Comparison of ENCODE assay signal across 1 cellular context in the genomic region with DNA sequence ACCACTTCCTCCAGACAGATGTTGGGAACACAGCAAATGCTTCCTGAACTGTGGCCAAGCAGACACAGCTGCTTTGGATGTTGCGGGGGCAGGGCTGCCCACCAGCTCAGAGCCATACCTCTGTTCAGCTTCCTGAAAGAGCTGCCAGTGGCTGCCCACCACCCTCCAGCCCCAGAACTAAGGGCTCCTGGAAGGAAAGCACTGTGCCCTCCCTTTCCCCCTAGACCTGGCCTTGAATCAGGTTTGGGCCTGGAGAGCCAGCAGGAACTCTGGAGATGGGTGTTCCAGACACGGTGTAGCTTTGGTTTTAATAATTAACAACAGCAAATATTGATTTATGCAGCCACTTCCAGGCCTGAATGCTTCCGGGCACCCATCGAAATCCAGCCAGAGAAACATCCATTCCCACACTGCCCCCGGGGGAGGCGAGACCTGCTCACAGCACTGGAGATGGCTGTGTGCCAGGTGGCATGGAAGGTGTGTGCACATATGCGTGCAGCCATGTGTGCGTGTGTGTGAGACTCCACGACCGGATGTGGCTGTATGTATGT.
TF ChIP-seq lines count a peak whose summit lies in the region.

No MANE protein-coding gene starts in this region.

TF ChIP-seq in HepG2, 621 proteins besides CTCF, POLR2A, EP300 and RAD21 (continued from another document and continues in another):
- TF ChIP-seq, protein P1, sequence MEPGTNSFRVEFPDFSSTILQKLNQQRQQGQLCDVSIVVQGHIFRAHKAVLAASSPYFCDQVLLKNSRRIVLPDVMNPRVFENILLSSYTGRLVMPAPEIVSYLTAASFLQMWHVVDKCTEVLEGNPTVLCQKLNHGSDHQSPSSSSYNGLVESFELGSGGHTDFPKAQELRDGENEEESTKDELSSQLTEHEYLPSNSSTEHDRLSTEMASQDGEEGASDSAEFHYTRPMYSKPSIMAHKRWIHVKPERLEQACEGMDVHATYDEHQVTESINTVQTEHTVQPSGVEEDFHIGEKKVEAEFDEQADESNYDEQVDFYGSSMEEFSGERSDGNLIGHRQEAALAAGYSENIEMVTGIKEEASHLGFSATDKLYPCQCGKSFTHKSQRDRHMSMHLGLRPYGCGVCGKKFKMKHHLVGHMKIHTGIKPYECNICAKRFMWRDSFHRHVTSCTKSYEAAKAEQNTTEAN (CRISPR knock-in tag; conservative IDR thresholded peaks at IDR 0.05): peak; percentile 83; the same call in 1 of the 2 replicates
- TF ChIP-seq KLF16 (CRISPR knock-in tag; IDR thresholded peaks at IDR 0.05): peak in 1 of 2 experiments; percentile 74; a peak in 1 of 4 replicates
- peak; percentile 66; the same call in 1 of the 2 replicates for TF ChIP-seq ZNF143 (CRISPR knock-in tag; IDR thresholded peaks at IDR 0.05)
- TF ChIP-seq, protein P2, sequence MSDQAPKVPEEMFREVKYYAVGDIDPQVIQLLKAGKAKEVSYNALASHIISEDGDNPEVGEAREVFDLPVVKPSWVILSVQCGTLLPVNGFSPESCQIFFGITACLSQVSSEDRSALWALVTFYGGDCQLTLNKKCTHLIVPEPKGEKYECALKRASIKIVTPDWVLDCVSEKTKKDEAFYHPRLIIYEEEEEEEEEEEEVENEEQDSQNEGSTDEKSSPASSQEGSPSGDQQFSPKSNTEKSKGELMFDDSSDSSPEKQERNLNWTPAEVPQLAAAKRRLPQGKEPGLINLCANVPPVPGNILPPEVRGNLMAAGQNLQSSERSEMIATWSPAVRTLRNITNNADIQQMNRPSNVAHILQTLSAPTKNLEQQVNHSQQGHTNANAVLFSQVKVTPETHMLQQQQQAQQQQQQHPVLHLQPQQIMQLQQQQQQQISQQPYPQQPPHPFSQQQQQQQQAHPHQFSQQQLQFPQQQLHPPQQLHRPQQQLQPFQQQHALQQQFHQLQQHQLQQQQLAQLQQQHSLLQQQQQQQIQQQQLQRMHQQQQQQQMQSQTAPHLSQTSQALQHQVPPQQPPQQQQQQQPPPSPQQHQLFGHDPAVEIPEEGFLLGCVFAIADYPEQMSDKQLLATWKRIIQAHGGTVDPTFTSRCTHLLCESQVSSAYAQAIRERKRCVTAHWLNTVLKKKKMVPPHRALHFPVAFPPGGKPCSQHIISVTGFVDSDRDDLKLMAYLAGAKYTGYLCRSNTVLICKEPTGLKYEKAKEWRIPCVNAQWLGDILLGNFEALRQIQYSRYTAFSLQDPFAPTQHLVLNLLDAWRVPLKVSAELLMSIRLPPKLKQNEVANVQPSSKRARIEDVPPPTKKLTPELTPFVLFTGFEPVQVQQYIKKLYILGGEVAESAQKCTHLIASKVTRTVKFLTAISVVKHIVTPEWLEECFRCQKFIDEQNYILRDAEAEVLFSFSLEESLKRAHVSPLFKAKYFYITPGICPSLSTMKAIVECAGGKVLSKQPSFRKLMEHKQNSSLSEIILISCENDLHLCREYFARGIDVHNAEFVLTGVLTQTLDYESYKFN (CRISPR knock-in tag; conservative IDR thresholded peaks at IDR 0.05): peak; percentile 92
- no peak for TF ChIP-seq ZSCAN20 (CRISPR knock-in tag; IDR thresholded peaks at IDR 0.05; ENCODE audit: borderline replicate concordance)
- peak; percentile 72; the same call in 1 of the 2 replicates for TF ChIP-seq ZFY (CRISPR knock-in tag; IDR thresholded peaks at IDR 0.05)
- peak; percentile 94 for TF ChIP-seq GATAD2A (CRISPR knock-in tag; IDR thresholded peaks at IDR 0.05)
- peak; percentile 65; the same call in 1 of the 2 replicates for TF ChIP-seq HMG20A (CRISPR knock-in tag; IDR thresholded peaks at IDR 0.05; ENCODE audit: borderline replicate concordance)
- peak; percentile 41; the same call in 1 of the 2 replicates for TF ChIP-seq KDM6A (CRISPR knock-in tag; IDR thresholded peaks at IDR 0.05; ENCODE audit: low read depth)
- TF ChIP-seq XRCC5 (optimal IDR thresholded peaks at IDR 0.05; ENCODE audit: low read length): peak; percentile 46
- TF ChIP-seq ZFX (CRISPR knock-in tag; IDR thresholded peaks at IDR 0.05; ENCODE audit: low read depth): peak; percentile 81
- TF ChIP-seq SOX13 (IDR thresholded peaks at IDR 0.05): no peak
- peak in 1 of 2 experiments; percentile 80; a peak in 2 of 4 replicates for TF ChIP-seq SOX13 (CRISPR knock-in tag; conservative IDR thresholded peaks at IDR 0.05 in 1 of 2, IDR thresholded peaks at IDR 0.05 in 1 of 2)
- TF ChIP-seq FOXA1 (IDR thresholded peaks at IDR 0.05): no peak
- peak; percentile 72 for TF ChIP-seq FOXA1 (CRISPR knock-in tag; IDR thresholded peaks at IDR 0.05)
- peak; percentile 59; the same call in 1 of the 2 replicates for TF ChIP-seq BORCS8-MEF2B (CRISPR knock-in tag; IDR thresholded peaks at IDR 0.05)
- 0 out of 2 replicates have a peak, but pooled peaks have one; percentile 9 for TF ChIP-seq ZNF501 (CRISPR knock-in tag; IDR thresholded peaks at IDR 0.05)
- no peak for TF ChIP-seq TOPORS (CRISPR knock-in tag; IDR thresholded peaks at IDR 0.05)
- 0 out of 2 replicates have a peak, but pooled peaks have one; percentile 53 for TF ChIP-seq ZFP1 (CRISPR knock-in tag; IDR thresholded peaks at IDR 0.05)
- TF ChIP-seq, protein P3, sequence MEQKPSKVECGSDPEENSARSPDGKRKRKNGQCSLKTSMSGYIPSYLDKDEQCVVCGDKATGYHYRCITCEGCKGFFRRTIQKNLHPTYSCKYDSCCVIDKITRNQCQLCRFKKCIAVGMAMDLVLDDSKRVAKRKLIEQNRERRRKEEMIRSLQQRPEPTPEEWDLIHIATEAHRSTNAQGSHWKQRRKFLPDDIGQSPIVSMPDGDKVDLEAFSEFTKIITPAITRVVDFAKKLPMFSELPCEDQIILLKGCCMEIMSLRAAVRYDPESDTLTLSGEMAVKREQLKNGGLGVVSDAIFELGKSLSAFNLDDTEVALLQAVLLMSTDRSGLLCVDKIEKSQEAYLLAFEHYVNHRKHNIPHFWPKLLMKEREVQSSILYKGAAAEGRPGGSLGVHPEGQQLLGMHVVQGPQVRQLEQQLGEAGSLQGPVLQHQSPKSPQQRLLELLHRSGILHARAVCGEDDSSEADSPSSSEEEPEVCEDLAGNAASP (CRISPR knock-in tag; IDR thresholded peaks at IDR 0.05; ENCODE audit: borderline replicate concordance): peak; percentile 65; the same call in 1 of the 2 replicates
- TF ChIP-seq YEATS4 (CRISPR knock-in tag; IDR thresholded peaks at IDR 0.05; ENCODE audit: borderline replicate concordance): no peak; the same call in 1 of the 2 replicates
- peak; percentile 69; the same call in 1 of the 2 replicates for TF ChIP-seq THAP11 (CRISPR knock-in tag; IDR thresholded peaks at IDR 0.05)
- TF ChIP-seq RARA (CRISPR knock-in tag; IDR thresholded peaks at IDR 0.05): peak; percentile 88
- TF ChIP-seq TOE1 (CRISPR knock-in tag; IDR thresholded peaks at IDR 0.05): no peak
- TF ChIP-seq SKI (IDR thresholded peaks at IDR 0.05; ENCODE audit: partially characterized antibody): peak; percentile 81
- TF ChIP-seq PITX1 (CRISPR knock-in tag; IDR thresholded peaks at IDR 0.05): 0 out of 2 replicates have a peak, but pooled peaks have one; percentile 17
- TF ChIP-seq, protein P4, sequence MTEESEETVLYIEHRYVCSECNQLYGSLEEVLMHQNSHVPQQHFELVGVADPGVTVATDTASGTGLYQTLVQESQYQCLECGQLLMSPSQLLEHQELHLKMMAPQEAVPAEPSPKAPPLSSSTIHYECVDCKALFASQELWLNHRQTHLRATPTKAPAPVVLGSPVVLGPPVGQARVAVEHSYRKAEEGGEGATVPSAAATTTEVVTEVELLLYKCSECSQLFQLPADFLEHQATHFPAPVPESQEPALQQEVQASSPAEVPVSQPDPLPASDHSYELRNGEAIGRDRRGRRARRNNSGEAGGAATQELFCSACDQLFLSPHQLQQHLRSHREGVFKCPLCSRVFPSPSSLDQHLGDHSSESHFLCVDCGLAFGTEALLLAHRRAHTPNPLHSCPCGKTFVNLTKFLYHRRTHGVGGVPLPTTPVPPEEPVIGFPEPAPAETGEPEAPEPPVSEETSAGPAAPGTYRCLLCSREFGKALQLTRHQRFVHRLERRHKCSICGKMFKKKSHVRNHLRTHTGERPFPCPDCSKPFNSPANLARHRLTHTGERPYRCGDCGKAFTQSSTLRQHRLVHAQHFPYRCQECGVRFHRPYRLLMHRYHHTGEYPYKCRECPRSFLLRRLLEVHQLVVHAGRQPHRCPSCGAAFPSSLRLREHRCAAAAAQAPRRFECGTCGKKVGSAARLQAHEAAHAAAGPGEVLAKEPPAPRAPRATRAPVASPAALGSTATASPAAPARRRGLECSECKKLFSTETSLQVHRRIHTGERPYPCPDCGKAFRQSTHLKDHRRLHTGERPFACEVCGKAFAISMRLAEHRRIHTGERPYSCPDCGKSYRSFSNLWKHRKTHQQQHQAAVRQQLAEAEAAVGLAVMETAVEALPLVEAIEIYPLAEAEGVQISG (CRISPR knock-in tag; IDR thresholded peaks at IDR 0.05): peak; percentile 56
- TF ChIP-seq, protein P5, sequence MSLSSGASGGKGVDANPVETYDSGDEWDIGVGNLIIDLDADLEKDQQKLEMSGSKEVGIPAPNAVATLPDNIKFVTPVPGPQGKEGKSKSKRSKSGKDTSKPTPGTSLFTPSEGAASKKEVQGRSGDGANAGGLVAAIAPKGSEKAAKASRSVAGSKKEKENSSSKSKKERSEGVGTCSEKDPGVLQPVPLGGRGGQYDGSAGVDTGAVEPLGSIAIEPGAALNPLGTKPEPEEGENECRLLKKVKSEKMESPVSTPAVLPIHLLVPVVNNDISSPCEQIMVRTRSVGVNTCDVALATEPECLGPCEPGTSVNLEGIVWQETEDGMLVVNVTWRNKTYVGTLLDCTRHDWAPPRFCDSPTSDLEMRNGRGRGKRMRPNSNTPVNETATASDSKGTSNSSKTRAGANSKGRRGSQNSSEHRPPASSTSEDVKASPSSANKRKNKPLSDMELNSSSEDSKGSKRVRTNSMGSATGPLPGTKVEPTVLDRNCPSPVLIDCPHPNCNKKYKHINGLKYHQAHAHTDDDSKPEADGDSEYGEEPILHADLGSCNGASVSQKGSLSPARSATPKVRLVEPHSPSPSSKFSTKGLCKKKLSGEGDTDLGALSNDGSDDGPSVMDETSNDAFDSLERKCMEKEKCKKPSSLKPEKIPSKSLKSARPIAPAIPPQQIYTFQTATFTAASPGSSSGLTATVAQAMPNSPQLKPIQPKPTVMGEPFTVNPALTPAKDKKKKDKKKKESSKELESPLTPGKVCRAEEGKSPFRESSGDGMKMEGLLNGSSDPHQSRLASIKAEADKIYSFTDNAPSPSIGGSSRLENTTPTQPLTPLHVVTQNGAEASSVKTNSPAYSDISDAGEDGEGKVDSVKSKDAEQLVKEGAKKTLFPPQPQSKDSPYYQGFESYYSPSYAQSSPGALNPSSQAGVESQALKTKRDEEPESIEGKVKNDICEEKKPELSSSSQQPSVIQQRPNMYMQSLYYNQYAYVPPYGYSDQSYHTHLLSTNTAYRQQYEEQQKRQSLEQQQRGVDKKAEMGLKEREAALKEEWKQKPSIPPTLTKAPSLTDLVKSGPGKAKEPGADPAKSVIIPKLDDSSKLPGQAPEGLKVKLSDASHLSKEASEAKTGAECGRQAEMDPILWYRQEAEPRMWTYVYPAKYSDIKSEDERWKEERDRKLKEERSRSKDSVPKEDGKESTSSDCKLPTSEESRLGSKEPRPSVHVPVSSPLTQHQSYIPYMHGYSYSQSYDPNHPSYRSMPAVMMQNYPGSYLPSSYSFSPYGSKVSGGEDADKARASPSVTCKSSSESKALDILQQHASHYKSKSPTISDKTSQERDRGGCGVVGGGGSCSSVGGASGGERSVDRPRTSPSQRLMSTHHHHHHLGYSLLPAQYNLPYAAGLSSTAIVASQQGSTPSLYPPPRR (CRISPR knock-in tag; IDR thresholded peaks at IDR 0.05; ENCODE audit: borderline replicate concordance): peak; percentile 88
- TF ChIP-seq, protein P6, sequence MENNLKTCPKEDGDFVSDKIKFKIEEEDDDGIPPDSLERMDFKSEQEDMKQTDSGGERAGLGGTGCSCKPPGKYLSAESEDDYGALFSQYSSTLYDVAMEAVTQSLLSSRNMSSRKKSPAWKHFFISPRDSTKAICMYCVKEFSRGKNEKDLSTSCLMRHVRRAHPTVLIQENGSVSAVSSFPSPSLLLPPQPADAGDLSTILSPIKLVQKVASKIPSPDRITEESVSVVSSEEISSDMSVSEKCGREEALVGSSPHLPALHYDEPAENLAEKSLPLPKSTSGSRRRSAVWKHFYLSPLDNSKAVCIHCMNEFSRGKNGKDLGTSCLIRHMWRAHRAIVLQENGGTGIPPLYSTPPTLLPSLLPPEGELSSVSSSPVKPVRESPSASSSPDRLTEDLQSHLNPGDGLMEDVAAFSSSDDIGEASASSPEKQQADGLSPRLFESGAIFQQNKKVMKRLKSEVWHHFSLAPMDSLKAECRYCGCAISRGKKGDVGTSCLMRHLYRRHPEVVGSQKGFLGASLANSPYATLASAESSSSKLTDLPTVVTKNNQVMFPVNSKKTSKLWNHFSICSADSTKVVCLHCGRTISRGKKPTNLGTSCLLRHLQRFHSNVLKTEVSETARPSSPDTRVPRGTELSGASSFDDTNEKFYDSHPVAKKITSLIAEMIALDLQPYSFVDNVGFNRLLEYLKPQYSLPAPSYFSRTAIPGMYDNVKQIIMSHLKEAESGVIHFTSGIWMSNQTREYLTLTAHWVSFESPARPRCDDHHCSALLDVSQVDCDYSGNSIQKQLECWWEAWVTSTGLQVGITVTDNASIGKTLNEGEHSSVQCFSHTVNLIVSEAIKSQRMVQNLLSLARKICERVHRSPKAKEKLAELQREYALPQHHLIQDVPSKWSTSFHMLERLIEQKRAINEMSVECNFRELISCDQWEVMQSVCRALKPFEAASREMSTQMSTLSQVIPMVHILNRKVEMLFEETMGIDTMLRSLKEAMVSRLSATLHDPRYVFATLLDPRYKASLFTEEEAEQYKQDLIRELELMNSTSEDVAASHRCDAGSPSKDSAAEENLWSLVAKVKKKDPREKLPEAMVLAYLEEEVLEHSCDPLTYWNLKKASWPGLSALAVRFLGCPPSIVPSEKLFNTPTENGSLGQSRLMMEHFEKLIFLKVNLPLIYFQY (CRISPR knock-in tag; IDR thresholded peaks at IDR 0.05; ENCODE audit: borderline replicate concordance): peak; percentile 71; the same call in 1 of the 2 replicates
- peak; percentile 83 for TF ChIP-seq MED1 (CRISPR knock-in tag; IDR thresholded peaks at IDR 0.05)
- TF ChIP-seq ATRX (CRISPR knock-in tag; IDR thresholded peaks at IDR 0.05; ENCODE audit: borderline replicate concordance): no peak
- 0 out of 2 replicates have a peak, but pooled peaks have one; percentile 51 for TF ChIP-seq HES4 (CRISPR knock-in tag; IDR thresholded peaks at IDR 0.05; ENCODE audit: borderline replicate concordance)
- 0 out of 2 replicates have a peak, but pooled peaks have one; percentile 27 for TF ChIP-seq CCDC6 (CRISPR knock-in tag; IDR thresholded peaks at IDR 0.05)
- TF ChIP-seq, protein P7, sequence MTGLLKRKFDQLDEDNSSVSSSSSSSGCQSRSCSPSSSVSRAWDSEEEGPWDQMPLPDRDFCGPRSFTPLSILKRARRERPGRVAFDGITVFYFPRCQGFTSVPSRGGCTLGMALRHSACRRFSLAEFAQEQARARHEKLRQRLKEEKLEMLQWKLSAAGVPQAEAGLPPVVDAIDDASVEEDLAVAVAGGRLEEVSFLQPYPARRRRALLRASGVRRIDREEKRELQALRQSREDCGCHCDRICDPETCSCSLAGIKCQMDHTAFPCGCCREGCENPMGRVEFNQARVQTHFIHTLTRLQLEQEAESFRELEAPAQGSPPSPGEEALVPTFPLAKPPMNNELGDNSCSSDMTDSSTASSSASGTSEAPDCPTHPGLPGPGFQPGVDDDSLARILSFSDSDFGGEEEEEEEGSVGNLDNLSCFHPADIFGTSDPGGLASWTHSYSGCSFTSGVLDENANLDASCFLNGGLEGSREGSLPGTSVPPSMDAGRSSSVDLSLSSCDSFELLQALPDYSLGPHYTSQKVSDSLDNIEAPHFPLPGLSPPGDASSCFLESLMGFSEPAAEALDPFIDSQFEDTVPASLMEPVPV (CRISPR knock-in tag; IDR thresholded peaks at IDR 0.05): 0 out of 2 replicates have a peak, but pooled peaks have one; percentile 24
